In genomic region chr2:173764094-173764493, GRCh38 we compare ENCODE assay signal across 18 cellular contexts.
"Had no signal": no experiment of that assay in that cellular context is flagged by ENCODE, and none has a peak within 500 bp of the region (broad histone marks: within the 10 kb centered on the region; RNA-seq: fewer than 3 reads in every experiment).

No MANE protein-coding gene starts in this region.

- DNase-seq: dorsolateral prefrontal cortex; effector CD4-positive, alpha-beta T cell; kidney; left colon; mesenchymal stem cell; mucosa of descending colon; naive thymus-derived CD4-positive, alpha-beta T cell; spleen; stimulated activated CD4-positive, alpha-beta T cell treated with anti-CD3 and anti-CD28 coated beads, Interleukin-2, amount 100 ng/mL, for 48 hours; stimulated activated naive B cell treated with anti-CD40 and anti-IgM and Interleukin-4, amounts not matched to agents 10 μg/mL and 1 μg/mL and 100 μg/mL, for 72 hours; transverse colon had no signal

- ATAC-seq: left colon; mucosa of descending colon; naive thymus-derived CD4-positive, alpha-beta T cell; sciatic nerve; stimulated activated naive B cell treated with anti-CD40 and anti-IgM and Interleukin-4, amounts not matched to agents 10 μg/mL and 1 μg/mL and 100 μg/mL, for 72 hours had no signal

- H3K9me3 ChIP-seq: mucosa of descending colon, spleen, thoracic aorta, transverse colon, vagina had no signal

- H3K4me1 ChIP-seq: parathyroid adenoma, spleen, transverse colon, vagina had no signal

- H3K27me3 ChIP-seq: dorsolateral prefrontal cortex, hepatocyte, neural progenitor cell, transverse colon, vagina had no signal

- H3K4me2 ChIP-seq: hepatocyte, neural progenitor cell had no signal

- H3K36me3 ChIP-seq: neural progenitor cell, spleen, thoracic aorta, transverse colon, vagina had no signal

- H3K9ac ChIP-seq: neural progenitor cell, parathyroid adenoma had no signal

- H3K4me3 ChIP-seq: dorsolateral prefrontal cortex, hepatocyte, mucosa of descending colon, neural progenitor cell, skin epidermis, spleen, thoracic aorta, transverse colon, vagina had no signal

- H3K27ac ChIP-seq: dorsolateral prefrontal cortex, hepatocyte, neural progenitor cell, parathyroid adenoma, skin epidermis, spleen, thoracic aorta, transverse colon, vagina had no signal
